ENCODE assay signal across 1 cellular context in the genomic region with DNA sequence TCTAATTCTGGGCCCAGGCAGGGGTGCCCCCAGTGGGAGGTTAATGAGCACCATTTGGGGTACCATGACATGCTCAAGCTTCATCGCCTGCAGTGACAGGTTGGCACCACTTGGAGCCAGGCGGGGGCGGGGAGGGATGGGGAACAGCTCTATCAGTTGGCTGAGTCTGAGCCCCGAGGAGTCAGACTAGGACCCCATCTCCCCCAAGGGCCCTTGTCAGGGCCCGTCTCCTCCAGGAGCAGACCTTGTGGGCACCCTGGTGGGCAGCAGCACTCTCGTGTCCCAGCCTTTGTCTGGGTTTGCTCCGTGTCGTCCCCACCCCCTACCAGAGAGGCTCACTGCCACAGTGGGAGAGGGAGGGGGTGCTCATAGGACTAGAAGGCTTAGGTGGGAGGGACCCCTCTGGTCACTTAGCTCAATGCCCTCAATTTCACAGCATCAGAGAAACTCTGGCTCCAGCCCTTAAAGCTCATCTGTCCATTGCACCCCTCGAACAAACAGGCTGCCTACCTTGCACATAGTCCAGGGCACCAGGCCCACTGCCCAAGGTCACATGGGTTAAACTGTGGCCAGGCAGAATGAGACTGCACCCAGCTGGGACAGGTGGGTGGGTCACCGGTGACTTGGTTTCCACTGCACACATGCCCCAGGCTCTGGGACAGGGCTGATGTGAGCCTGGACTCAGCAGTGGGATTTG.
TF ChIP-seq lines count a peak whose summit lies in the region.

No MANE protein-coding gene starts in this region.

TF ChIP-seq in WTC11, 78 proteins besides CTCF, POLR2A, EP300 and RAD21 (continued from another document):
- TF ChIP-seq, protein P1, sequence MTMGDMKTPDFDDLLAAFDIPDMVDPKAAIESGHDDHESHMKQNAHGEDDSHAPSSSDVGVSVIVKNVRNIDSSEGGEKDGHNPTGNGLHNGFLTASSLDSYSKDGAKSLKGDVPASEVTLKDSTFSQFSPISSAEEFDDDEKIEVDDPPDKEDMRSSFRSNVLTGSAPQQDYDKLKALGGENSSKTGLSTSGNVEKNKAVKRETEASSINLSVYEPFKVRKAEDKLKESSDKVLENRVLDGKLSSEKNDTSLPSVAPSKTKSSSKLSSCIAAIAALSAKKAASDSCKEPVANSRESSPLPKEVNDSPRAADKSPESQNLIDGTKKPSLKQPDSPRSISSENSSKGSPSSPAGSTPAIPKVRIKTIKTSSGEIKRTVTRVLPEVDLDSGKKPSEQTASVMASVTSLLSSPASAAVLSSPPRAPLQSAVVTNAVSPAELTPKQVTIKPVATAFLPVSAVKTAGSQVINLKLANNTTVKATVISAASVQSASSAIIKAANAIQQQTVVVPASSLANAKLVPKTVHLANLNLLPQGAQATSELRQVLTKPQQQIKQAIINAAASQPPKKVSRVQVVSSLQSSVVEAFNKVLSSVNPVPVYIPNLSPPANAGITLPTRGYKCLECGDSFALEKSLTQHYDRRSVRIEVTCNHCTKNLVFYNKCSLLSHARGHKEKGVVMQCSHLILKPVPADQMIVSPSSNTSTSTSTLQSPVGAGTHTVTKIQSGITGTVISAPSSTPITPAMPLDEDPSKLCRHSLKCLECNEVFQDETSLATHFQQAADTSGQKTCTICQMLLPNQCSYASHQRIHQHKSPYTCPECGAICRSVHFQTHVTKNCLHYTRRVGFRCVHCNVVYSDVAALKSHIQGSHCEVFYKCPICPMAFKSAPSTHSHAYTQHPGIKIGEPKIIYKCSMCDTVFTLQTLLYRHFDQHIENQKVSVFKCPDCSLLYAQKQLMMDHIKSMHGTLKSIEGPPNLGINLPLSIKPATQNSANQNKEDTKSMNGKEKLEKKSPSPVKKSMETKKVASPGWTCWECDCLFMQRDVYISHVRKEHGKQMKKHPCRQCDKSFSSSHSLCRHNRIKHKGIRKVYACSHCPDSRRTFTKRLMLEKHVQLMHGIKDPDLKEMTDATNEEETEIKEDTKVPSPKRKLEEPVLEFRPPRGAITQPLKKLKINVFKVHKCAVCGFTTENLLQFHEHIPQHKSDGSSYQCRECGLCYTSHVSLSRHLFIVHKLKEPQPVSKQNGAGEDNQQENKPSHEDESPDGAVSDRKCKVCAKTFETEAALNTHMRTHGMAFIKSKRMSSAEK (CRISPR knock-in tag; IDR thresholded peaks at IDR 0.05; ENCODE audit: borderline replicate concordance), result no peak
- TF ChIP-seq MYBL2 (CRISPR knock-in tag; IDR thresholded peaks at IDR 0.05), result no peak
- no peak for TF ChIP-seq CBFB (CRISPR knock-in tag; IDR thresholded peaks at IDR 0.05; ENCODE audit: low read depth)
- TF ChIP-seq EMX1 (CRISPR knock-in tag; IDR thresholded peaks at IDR 0.05), result no peak
